ENCODE assay signal across 34 cellular contexts in genomic region chr12:14668591-14668990, GRCh38. TPM values are rescaled to one million over a fixed set of nuclear protein-coding genes. Genes with fewer than 3 reads are reported as not detected.
"Had no signal": no experiment of that assay in that cellular context is flagged by ENCODE, and none has a peak within 500 bp of the region (broad histone marks: within the 10 kb centered on the region; RNA-seq: fewer than 3 reads in every experiment).

No MANE protein-coding gene starts in this region.

- H3K4me3 ChIP-seq: adrenal gland, cardiac muscle cell had no signal

- H3K27me3 ChIP-seq: adrenal gland, cardiac muscle cell had no signal

- DNase-seq: activated B cell treated with CpG ODN at 0.5 μM for 24 hours; activated CD4-positive, alpha-beta memory T cell treated with anti-CD3 and anti-CD28 coated beads for 36 hours; activated CD4-positive, alpha-beta T cell treated with anti-CD3 and anti-CD28 coated beads for 4 hours; activated CD4-positive, alpha-beta T cell treated with anti-CD3 and anti-CD28 coated beads, Interleukin-2, amount 10 ng/mL, durations not matched to agents 24 days and 14 days; activated CD4-positive, alpha-beta T cell treated with anti-CD3 and anti-CD28 coated beads, Interleukin-2, amount 50 U/mL, for 1 hour; activated CD4-positive, alpha-beta T cell treated with anti-CD3 and anti-CD28 coated beads, Interleukin-2, amount 50 U/mL, for 4 hours; activated CD4-positive, CD25-positive, alpha-beta regulatory T cell treated with anti-CD3 and anti-CD28 coated beads, Interleukin-2, amount 50 U/mL, for 72 hours; activated CD8-positive, alpha-beta memory T cell treated with anti-CD3 and anti-CD28 coated beads, Interleukin-2, amount 50 U/mL, for 4 hours; activated CD8-positive, alpha-beta T cell treated with anti-CD3 and anti-CD28 coated beads for 36 hours; activated effector memory CD4-positive, alpha-beta T cell treated with anti-CD3 and anti-CD28 coated beads, Interleukin-2, amount 50 U/mL, for 16 hours; activated gamma-delta T cell treated with Interleukin-2 at 50 U/mL for 16 hours; activated naive CD4-positive, alpha-beta T cell; activated naive CD4-positive, alpha-beta T cell treated with anti-CD3 and anti-CD28 coated beads for 36 hours; activated naive CD4-positive, alpha-beta T cell treated with anti-CD3 and anti-CD28 coated beads, Interleukin-2, amount 50 U/mL, for 16 hours; activated naive CD8-positive, alpha-beta T cell treated with anti-CD3 and anti-CD28 coated beads for 36 hours; activated T-cell treated with anti-CD3 and anti-CD28 coated beads for 4 hours; activated T-cell treated with anti-CD3 and anti-CD28 coated beads, Interleukin-2, amount 50 U/mL, for 1 hour; activated T-cell treated with anti-CD3 and anti-CD28 coated beads, Interleukin-2, amount 50 U/mL, for 4 hours; activated T-cell treated with anti-CD3 and anti-CD28 coated beads, Interleukin-2, amount 50 U/mL, for 72 hours; amniotic stem cell; aorta; central memory CD4-positive, alpha-beta T cell; T-cell; T-helper 17 cell; T-helper 9 cell had no signal

- ATAC-seq: activated CD8-positive, alpha-beta T cell treated with anti-CD3 and anti-CD28 coated beads for 36 hours; activated naive CD4-positive, alpha-beta T cell treated with anti-CD3 and anti-CD28 coated beads, Interleukin-2, amount 50 U/mL, for 72 hours; activated T-cell treated with anti-CD3 and anti-CD28 coated beads, Interleukin-2, amount 50 U/mL, for 4 hours; activated T-cell treated with anti-CD3 and anti-CD28 coated beads, Interleukin-2, amount 50 U/mL, for 72 hours; activated T-helper 17 cell treated with anti-CD3 and anti-CD28 coated beads, Interleukin-2, amount 50 U/mL, for 72 hours; T-cell; T-helper 17 cell had no signal

- H3K4me1 ChIP-seq: adrenal gland had no signal

- H3K27ac ChIP-seq: adrenal gland, cardiac muscle cell, VCaP had no signal

- H3K36me3 ChIP-seq: adrenal gland, cardiac muscle cell had no signal

- H3K9me3 ChIP-seq: adrenal gland had no signal

RNA-seq across cellular contexts. Expression of gene GUCY2C, which starts 27.8 kb away (rescaled TPM):
- total RNA-seq: activated CD4-positive, alpha-beta memory T cell treated with anti-CD3 and anti-CD28 coated beads for 36 hours; activated CD4-positive, alpha-beta T cell treated with anti-CD3 and anti-CD28 coated beads, Interleukin-2, amount 10 ng/mL, durations not matched to agents 24 days and 14 days; activated CD8-positive, alpha-beta memory T cell treated with anti-CD3 and anti-CD28 coated beads for 36 hours; activated CD8-positive, alpha-beta T cell treated with anti-CD3 and anti-CD28 coated beads for 36 hours; activated naive CD4-positive, alpha-beta T cell treated with anti-CD3 and anti-CD28 coated beads for 36 hours; activated naive CD4-positive, alpha-beta T cell treated with anti-CD3 and anti-CD28 coated beads, Interleukin-2, amount 50 U/mL, for 72 hours; activated naive CD8-positive, alpha-beta T cell treated with anti-CD3 and anti-CD28 coated beads for 36 hours; activated T-cell treated with anti-CD3 and anti-CD28 coated beads, Interleukin-2, amount 50 U/mL, for 4 hours; activated T-cell treated with anti-CD3 and anti-CD28 coated beads, Interleukin-2, amount 50 U/mL, for 72 hours; activated T-helper 1 cell treated with anti-CD3 and anti-CD28 coated beads, Interleukin-12 subunit alpha, Interleukin-12 subunit beta, Interleukin-2, Interleukin-4 antibody, amounts not matched to agents 30 ng/mL and 10 ng/mL and 1 ng/mL, durations not matched to agents 14 hours and 24 hours and 36 hours; activated T-helper 17 cell treated with anti-CD3 and anti-CD28 coated beads, Interleukin-2, amount 50 U/mL, for 72 hours; adrenal gland; aorta; bronchial epithelial cell; cardiac muscle cell; T-helper 1 cell treated with Interleukin-12 subunit alpha and Interleukin-12 subunit beta and Interleukin-4 antibody, amounts not matched to agents 30 ng/mL and 1 ng/mL, for 36 hours; T-helper 17 cell had no signal
- polyA plus RNA-seq: adrenal gland had no signal
